In genomic region chr13:24080134-24080533, GRCh38 we compare ENCODE assay signal across 29 cellular contexts.
"Had no signal": no experiment of that assay in that cellular context is flagged by ENCODE, and none has a peak within 500 bp of the region (broad histone marks: within the 10 kb centered on the region; RNA-seq: fewer than 3 reads in every experiment).

No MANE protein-coding gene starts in this region.

- H3K4me3 Mint-ChIP-seq: activated B cell treated with CpG ODN at 0.5 μM for 24 hours; activated CD8-positive, alpha-beta T cell treated with anti-CD3 and anti-CD28 coated beads for 36 hours; activated naive CD8-positive, alpha-beta T cell; activated T-cell treated with anti-CD3 and anti-CD28 coated beads, Interleukin-2, amount 50 U/mL, for 4 hours; activated T-helper 17 cell treated with anti-CD3 and anti-CD28 coated beads, Interleukin-2, amount 50 U/mL, for 72 hours; effector memory CD8-positive, alpha-beta T cell; T-cell; T-helper 1 cell treated with Interleukin-12 subunit alpha and Interleukin-12 subunit beta and Interleukin-4 antibody, amounts not matched to agents 30 μg/mL and 1 μg/mL, for 36 hours had no signal

- H3K27me3 ChIP-seq: gastrocnemius medialis had no signal

- H3K9me3 ChIP-seq: gastrocnemius medialis, heart left ventricle had no signal

- H3K4me3 ChIP-seq: gastrocnemius medialis, heart left ventricle had no signal

- H3K27ac ChIP-seq: epithelial cell of prostate, foreskin keratinocyte, gastrocnemius medialis, heart left ventricle, WERI-Rb-1 had no signal

- H3K9me3 Mint-ChIP-seq: activated B cell treated with CpG ODN at 0.5 μM for 24 hours; activated CD8-positive, alpha-beta T cell treated with anti-CD3 and anti-CD28 coated beads for 36 hours; activated T-cell treated with anti-CD3 and anti-CD28 coated beads, Interleukin-2, amount 50 U/mL, for 4 hours; activated T-helper 17 cell treated with anti-CD3 and anti-CD28 coated beads, Interleukin-2, amount 50 U/mL, for 72 hours; effector memory CD8-positive, alpha-beta T cell; T-cell; T-helper 1 cell treated with Interleukin-12 subunit alpha and Interleukin-12 subunit beta and Interleukin-4 antibody, amounts not matched to agents 30 μg/mL and 1 μg/mL, for 36 hours had no signal

- DNase-seq: activated B cell treated with CpG ODN at 0.5 μM for 24 hours; activated CD4-positive, alpha-beta T cell treated with anti-CD3 and anti-CD28 coated beads for 48 hours; activated CD4-positive, alpha-beta T cell treated with anti-CD3 and anti-CD28 coated beads, Interleukin-2, amount 50 U/mL, for 1 hour; activated CD4-positive, alpha-beta T cell treated with anti-CD3 and anti-CD28 coated beads, Interleukin-2, amount 50 U/mL, for 48 hours; activated CD8-positive, alpha-beta memory T cell treated with anti-CD3 and anti-CD28 coated beads for 24 hours; activated CD8-positive, alpha-beta T cell treated with anti-CD3 and anti-CD28 coated beads for 36 hours; activated effector memory CD4-positive, alpha-beta T cell treated with Interleukin-2 at 50 U/mL for 16 hours; activated gamma-delta T cell treated with Interleukin-2 at 50 U/mL for 16 hours; activated naive CD4-positive, alpha-beta T cell treated with anti-CD3 and anti-CD28 coated beads, Interleukin-2, amount 50 U/mL, for 16 hours; activated naive CD4-positive, alpha-beta T cell treated with Interleukin-2 at 50 U/mL for 16 hours; activated T-cell treated with anti-CD3 and anti-CD28 coated beads, Interleukin-2, amount 50 U/mL, for 4 hours; amniotic stem cell; anterior cingulate cortex; cortex of kidney; dermis blood vessel endothelial cell; effector CD4-positive, alpha-beta T cell; effector memory CD8-positive, alpha-beta T cell; foreskin keratinocyte; gastrocnemius medialis; glutamatergic neuron; heart left ventricle; T-cell; T1000; WERI-Rb-1 had no signal

- H3K36me3 ChIP-seq: gastrocnemius medialis, heart left ventricle, WERI-Rb-1 had no signal

- H3K27me3 Mint-ChIP-seq: activated naive CD8-positive, alpha-beta T cell had no signal

- ATAC-seq: activated CD4-positive, CD25-positive, alpha-beta regulatory T cell treated with anti-CD3 and anti-CD28 coated beads, Interleukin-2, amount 50 U/mL, for 24 hours; activated CD8-positive, alpha-beta T cell treated with anti-CD3 and anti-CD28 coated beads for 36 hours; activated T-cell treated with anti-CD3 and anti-CD28 coated beads, Interleukin-2, amount 50 U/mL, for 4 hours; activated T-helper 17 cell treated with anti-CD3 and anti-CD28 coated beads, Interleukin-2, amount 50 U/mL, for 72 hours; effector memory CD8-positive, alpha-beta T cell; foreskin keratinocyte; gastrocnemius medialis; heart left ventricle; T-cell had no signal

- H3K27ac Mint-ChIP-seq: activated B cell treated with CpG ODN at 0.5 μM for 24 hours; activated CD8-positive, alpha-beta T cell treated with anti-CD3 and anti-CD28 coated beads for 36 hours; activated naive CD8-positive, alpha-beta T cell; activated T-helper 17 cell treated with anti-CD3 and anti-CD28 coated beads, Interleukin-2, amount 50 U/mL, for 72 hours; effector memory CD8-positive, alpha-beta T cell; T-cell; T-helper 1 cell treated with Interleukin-12 subunit alpha and Interleukin-12 subunit beta and Interleukin-4 antibody, amounts not matched to agents 30 μg/mL and 1 μg/mL, for 36 hours had no signal

- H3K4me1 Mint-ChIP-seq: activated B cell treated with CpG ODN at 0.5 μM for 24 hours had no signal

- H3K4me1 ChIP-seq: foreskin keratinocyte, gastrocnemius medialis had no signal

- H3K36me3 Mint-ChIP-seq: activated naive CD8-positive, alpha-beta T cell; T-cell had no signal
